In genomic region chr15:63059573-63060216, GRCh38 we compare ENCODE assay signal across 22 cellular contexts. TPM values are rescaled to one million over a fixed set of nuclear protein-coding genes. Genes with fewer than 3 reads are reported as not detected.
A peak's percentile ranks its signal among the peaks of the same experiment; 100 is the strongest.
DNase-seq lines count a peak whose midpoint lies in the region; ATAC-seq and TF ChIP-seq lines count a peak whose summit lies in the region.
"Had no signal": no experiment of that assay in that cellular context is flagged by ENCODE, and none has a peak within 500 bp of the region (broad histone marks: within the 10 kb centered on the region; RNA-seq: fewer than 3 reads in every experiment).

No MANE protein-coding gene starts in this region.

- intact Hi-C loops in transverse colon (cut with DNase I; ENCODE audit: low total_unique reads) = no loop called here

- no peak overlapping the region for H3K23ac ChIP-seq in mesenchymal stem cell (ENCODE audit: low read length in 2 of 2)

- WGBS in mesenchymal stem cell = 84% methylated on average over 10 of the region's 10 CpGs
- 65 to 80% methylated on average over 6 to 10 of the region's 10 CpGs for WGBS in transverse colon (ENCODE audit: low coverage in 1 of 2), 2 donors

- no peak overlapping the region for H2BK12ac ChIP-seq in mesenchymal stem cell (ENCODE audit: low read length in 2 of 2)

- H3K36me3 Mint-ChIP-seq in activated naive CD4-positive, alpha-beta T cell treated with anti-CD3 and anti-CD28 coated beads, Interleukin-2, amount 50 U/mL, for 72 hours = peaks cover 0 to 15% of the 10 kb centered on the region in 2 donors

- H3K14ac ChIP-seq in mesenchymal stem cell (ENCODE audit: low read length in 2 of 2) = no peak overlapping the region

- H2BK15ac ChIP-seq in mesenchymal stem cell (ENCODE audit: low read depth, poor library complexity, severe bottlenecking) = no peak overlapping the region

- no peak overlapping the region for H4K91ac ChIP-seq in mesenchymal stem cell (ENCODE audit: low read length)

- peak overlapping the region; percentile 68 for H3K27ac ChIP-seq in mesenchymal stem cell (ENCODE audit: low read length, poor library complexity, severe bottlenecking)
- peak overlapping the region; percentile 2 to 98 (median 73) for H3K27ac ChIP-seq in transverse colon
- H3K27ac ChIP-seq: BLaER1 treated with 17β-estradiol and CSF1 and Interleukin-3, amounts not matched to agents 10 nM and 100 nM; hepatocyte; SJCRH30 had no signal

- no peak overlapping the region for H2BK5ac ChIP-seq in mesenchymal stem cell (ENCODE audit: low read depth, low read length, poor library complexity, severe bottlenecking)

- H3K27me3 ChIP-seq in mesenchymal stem cell (ENCODE audit: control insufficient read depth in 1 of 2, insufficient read depth in 1 of 2, low read length in 2 of 2) (no peaks in the 10 kb centered on the region), transverse colon (no peaks in the 10 kb centered on the region)
- H3K27me3 ChIP-seq: BLaER1 treated with 17β-estradiol and CSF1 and Interleukin-3, amounts not matched to agents 10 nM and 100 nM; breast epithelium; hepatocyte; SJCRH30 had no signal

- H3K4me1 ChIP-seq in mesenchymal stem cell (ENCODE audit: control insufficient read depth, insufficient read depth, low read depth, low read length) (peaks cover 19% of the 10 kb centered on the region), transverse colon (peaks cover 9 to 43% (median 20%) of the 10 kb centered on the region in 4 donors)

- H3K9ac ChIP-seq in mesenchymal stem cell (ENCODE audit: low read length) = no peak overlapping the region
- H3K9ac ChIP-seq: BLaER1 treated with 17β-estradiol and CSF1 and Interleukin-3, amounts not matched to agents 10 nM and 100 nM had no signal

- H2AFZ ChIP-seq in mesenchymal stem cell (ENCODE audit: low read depth, low read length) = no peak overlapping the region
- H2AFZ ChIP-seq: hepatocyte had no signal

- TF ChIP-seq CTCF in transverse colon (IDR thresholded peaks at IDR 0.05) = no peak

- no peak overlapping the region for H3K4me2 ChIP-seq in mesenchymal stem cell (ENCODE audit: low read length, poor library complexity, severe bottlenecking)
- H3K4me2 ChIP-seq: BLaER1 treated with 17β-estradiol and CSF1 and Interleukin-3, amounts not matched to agents 10 nM and 100 nM; hepatocyte had no signal

- H3K18ac ChIP-seq in mesenchymal stem cell (ENCODE audit: low read depth in 1 of 2, low read length in 2 of 2) = peak overlapping the region in 1 of 2 experiments; percentile 26

- H2BK120ac ChIP-seq in mesenchymal stem cell (ENCODE audit: low read depth, low read length) = no peak overlapping the region

- H3K36me3 ChIP-seq in mesenchymal stem cell (ENCODE audit: control insufficient read depth in 1 of 2, insufficient read depth in 2 of 2, low read depth in 1 of 2, low read length in 2 of 2) (peaks cover 43 to 79% of the 10 kb centered on the region in 2 experiments), transverse colon (peaks cover 0 to 74% (median 36%) of the 10 kb centered on the region in 4 donors)

- ATAC-seq in activated naive CD4-positive, alpha-beta T cell treated with anti-CD3 and anti-CD28 coated beads, Interleukin-2, amount 50 U/mL, for 72 hours = no peak
- no peak for ATAC-seq in HG03571 (IDR thresholded peaks at IDR 0.05; ENCODE audit: unreplicated experiment)
- ATAC-seq: activated CD8-positive, alpha-beta T cell treated with anti-CD3 and anti-CD28 coated beads, Interleukin-2, amount 10 ng/mL, durations not matched to agents 7 days and 5 days; activated T-cell treated with anti-CD3 and anti-CD28 coated beads, Interleukin-2, amount 50 U/mL, for 72 hours had no signal

- in situ Hi-C loops in transverse colon (cut with MboI; ENCODE audit: low pct_ligation_motif_present in 1 of 4, low pct_unique_long_range_greater_than_20kb in 1 of 4, low sequenced_read_pairs in 3 of 4) = no loop called here

- H3K79me1 ChIP-seq in mesenchymal stem cell (replicated peaks; ENCODE audit: low read length, poor library complexity, severe bottlenecking) = no peaks in the 10 kb centered on the region

- no peak overlapping the region for H3K4ac ChIP-seq in mesenchymal stem cell (ENCODE audit: low read depth in 1 of 2, low read length in 2 of 2)

- H3K9me3 Mint-ChIP-seq in activated naive CD4-positive, alpha-beta T cell treated with anti-CD3 and anti-CD28 coated beads, Interleukin-2, amount 50 U/mL, for 72 hours = no peaks in the 10 kb centered on the region
- H3K9me3 Mint-ChIP-seq: activated B cell treated with CpG ODN at 0.5 μM for 24 hours; activated T-cell treated with anti-CD3 and anti-CD28 coated beads, Interleukin-2, amount 50 U/mL, for 72 hours had no signal

- no peak for DNase-seq in activated naive CD4-positive, alpha-beta T cell treated with anti-CD3 and anti-CD28 coated beads, Interleukin-2, amount 50 U/mL, for 72 hours (ENCODE audit: low spot score in 2 of 2)
- DNase-seq in activated naive CD4-positive, alpha-beta T cell treated with anti-CD3 and anti-CD28 coated beads, Interleukin-2, amount 50 U/mL, for 16 hours = no peak
- DNase-seq in cerebellar cortex (ENCODE audit: low spot score) (peak; percentile 89), mesenchymal stem cell (peak; percentile 44), transverse colon (no peak)
- no peak for DNase-seq in stimulated activated CD4-positive, alpha-beta T cell treated with anti-CD3 and anti-CD28 coated beads, Interleukin-2, amount 100 ng/mL, for 48 hours
- no peak for DNase-seq in activated T-cell treated with anti-CD3 and anti-CD28 coated beads, Interleukin-2, amount 50 U/mL, for 1 hour
- DNase-seq: activated B cell treated with CpG ODN at 0.5 μM for 24 hours; activated CD8-positive, alpha-beta T cell treated with anti-CD3 and anti-CD28 coated beads, Interleukin-2, amount 10 ng/mL, durations not matched to agents 7 days and 5 days; activated T-cell treated with anti-CD3 and anti-CD28 coated beads, Interleukin-2, amount 50 U/mL, for 72 hours; H7; NCI-H1930; NCI-H510A treated with DMSO at 0.1 percent for 48 hours; occipital lobe; SJCRH30; stimulated activated CD4-positive, alpha-beta T cell treated with anti-CD3 and anti-CD28 coated beads, Interleukin-4, amount 100 ng/mL, for 24 hours; T-helper 2 cell had no signal

- no peak overlapping the region for H4K8ac ChIP-seq in mesenchymal stem cell (ENCODE audit: low read length)

- H3K4me3 ChIP-seq in mesenchymal stem cell (ENCODE audit: insufficient read depth in 1 of 2, low read depth in 1 of 2, low read length in 2 of 2) (no peak overlapping the region), transverse colon (no peak overlapping the region)
- H3K4me3 ChIP-seq: BLaER1 treated with 17β-estradiol and CSF1 and Interleukin-3, amounts not matched to agents 10 nM and 100 nM; breast epithelium; hepatocyte; SJCRH30 had no signal

- peak overlapping the region; percentile 5 to 30 for H3K27ac Mint-ChIP-seq in activated naive CD4-positive, alpha-beta T cell treated with anti-CD3 and anti-CD28 coated beads, Interleukin-2, amount 50 U/mL, for 72 hours
- H3K27ac Mint-ChIP-seq: activated B cell treated with CpG ODN at 0.5 μM for 24 hours; activated CD8-positive, alpha-beta T cell treated with anti-CD3 and anti-CD28 coated beads, Interleukin-2, amount 10 ng/mL, durations not matched to agents 7 days and 5 days; activated naive CD8-positive, alpha-beta T cell; activated T-cell treated with anti-CD3 and anti-CD28 coated beads, Interleukin-2, amount 50 U/mL, for 72 hours had no signal

- no peak for TF ChIP-seq POLR2A in transverse colon (IDR thresholded peaks at IDR 0.05)

- no peaks in the 10 kb centered on the region for H3K9me3 ChIP-seq in mesenchymal stem cell (ENCODE audit: control insufficient read depth, low read length)
- no peaks in the 10 kb centered on the region for H3K9me3 ChIP-seq in transverse colon
- H3K9me3 ChIP-seq: breast epithelium, SJCRH30 had no signal

- H2AK5ac ChIP-seq in mesenchymal stem cell (ENCODE audit: low read length, severe bottlenecking) = no peak overlapping the region

- TF ChIP-seq EP300 in transverse colon (IDR thresholded peaks at IDR 0.05; ENCODE audit: low read depth) = no peak

RNA-seq across cellular contexts. Expression of gene TPM1, which starts 17.1 kb away (rescaled TPM):
- 1 to 10 TPM; 6.5 to 8.6 TPM for total RNA-seq in activated naive CD4-positive, alpha-beta T cell treated with anti-CD3 and anti-CD28 coated beads, Interleukin-2, amount 50 U/mL, for 72 hours
- polyA plus RNA-seq in mesenchymal stem cell (2013, experiment 1 of 2) = 825 TPM
- polyA plus RNA-seq in mesenchymal stem cell (2013, experiment 2 of 2) = 826 TPM
- 1,000 to 10,000 TPM in 2 of 4 donors, 100 to 1,000 TPM in 2; 775 to 2,480 (median 1,140) TPM for total RNA-seq in transverse colon

Comparison
In these comparisons a context has a peak if more than half of its experiments do, and no peak if none do; other contexts are left out.
1. DNase-seq: peak in cerebellar cortex (single experiment) and mesenchymal stem cell (single experiment); none in activated naive CD4-positive, alpha-beta T cell treated with anti-CD3 and anti-CD28 coated beads, Interleukin-2, amount 50 U/mL, for 72 hours (0 of 2), activated naive CD4-positive, alpha-beta T cell treated with anti-CD3 and anti-CD28 coated beads, Interleukin-2, amount 50 U/mL, for 16 hours (single experiment), transverse colon (single experiment), stimulated activated CD4-positive, alpha-beta T cell treated with anti-CD3 and anti-CD28 coated beads, Interleukin-2, amount 100 ng/mL, for 48 hours (0 of 2) and activated T-cell treated with anti-CD3 and anti-CD28 coated beads, Interleukin-2, amount 50 U/mL, for 1 hour (single experiment).
2. RNA of gene TPM1, which starts 17.1 kb away (total RNA-seq): 775 to 2,480 TPM in transverse colon; 6.5 to 8.6 TPM in activated naive CD4-positive, alpha-beta T cell treated with anti-CD3 and anti-CD28 coated beads, Interleukin-2, amount 50 U/mL, for 72 hours; every median in the first group is over 10 times any median in the second.